Comparison of ENCODE assay signal across 8 cellular contexts in the genomic region with DNA sequence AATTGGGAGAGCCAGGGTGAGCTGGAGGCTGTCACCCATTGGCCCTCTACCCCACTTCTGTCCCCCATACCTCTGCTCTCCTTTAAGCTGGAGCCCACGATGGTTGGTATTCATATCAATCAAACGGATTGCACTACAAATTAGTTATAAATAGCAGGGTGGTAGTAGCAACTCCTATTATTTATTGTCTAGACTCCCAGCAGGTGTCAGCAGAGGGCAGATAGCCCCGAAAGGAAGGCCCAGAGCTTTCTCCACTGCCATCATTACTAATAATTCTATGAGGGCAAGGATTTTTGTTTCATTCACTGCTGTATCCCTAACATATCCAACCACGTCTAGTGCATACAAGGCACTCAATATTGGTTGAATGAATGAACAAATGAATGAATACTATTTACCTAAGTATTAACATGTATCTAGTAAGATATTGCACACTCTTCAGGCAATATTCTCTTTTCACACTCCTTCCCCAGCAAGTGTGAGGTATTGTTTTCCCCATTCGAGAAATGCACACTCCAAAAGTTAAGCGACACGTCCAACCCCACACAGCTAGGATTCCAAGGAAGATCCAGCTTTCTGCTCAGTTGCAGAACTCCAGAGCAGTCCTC. TPM values are rescaled to one million over a fixed set of nuclear protein-coding genes. Genes with fewer than 3 reads are reported as not detected.
A peak's percentile ranks its signal among the peaks of the same experiment; 100 is the strongest.
DNase-seq lines count a peak whose midpoint lies in the region; ATAC-seq and TF ChIP-seq lines count a peak whose summit lies in the region.

No MANE protein-coding gene starts in this region.

- H3K27ac ChIP-seq in VCaP (peak overlapping the region; percentile 7; the same call in 1 of the 2 replicates), gastroesophageal sphincter (no peak overlapping the region), stomach (no peak overlapping the region)

- intact Hi-C loops in Calu3 (cut with micrococcal nuclease; ENCODE audit: unreplicated experiment) (loop anchor here (1.0 kb wide), 1 partner anchor 37 kb away; no protein-coding TSS in a partner anchor), stomach (cut with DNase I; ENCODE audit: low total_unique reads) (loop anchor here (5.0 kb wide), 1 partner anchor 40 kb away; a partner anchor contains a TSS)

- H3K4me1 ChIP-seq in gastroesophageal sphincter, result peaks cover 0 to 47% (median 18%) of the 10 kb centered on the region in 3 donors
- peaks cover 10 to 43% (median 25%) of the 10 kb centered on the region in 4 donors for H3K4me1 ChIP-seq in stomach

- no peak overlapping the region for H3K27ac Mint-ChIP-seq in Calu3 (ENCODE audit: unreplicated experiment)

- H3K36me3 Mint-ChIP-seq in Calu3 (ENCODE audit: insufficient read depth, unreplicated experiment), result peaks cover 10% of the 10 kb centered on the region

- H3K4me3 Mint-ChIP-seq in Calu3 (ENCODE audit: low read depth, unreplicated experiment), result no peak overlapping the region

- H3K4me3 ChIP-seq in HFF-Myc (replicated peaks; ENCODE audit: low read depth, low read length) (no peak overlapping the region), gastroesophageal sphincter (no peak overlapping the region), stomach (no peak overlapping the region)

- no peaks in the 10 kb centered on the region for H3K36me3 ChIP-seq in gastroesophageal sphincter
- H3K36me3 ChIP-seq in stomach, result no peaks in the 10 kb centered on the region

- peaks cover 47% of the 10 kb centered on the region for H3K27me3 Mint-ChIP-seq in Calu3 (ENCODE audit: unreplicated experiment)

- H3K4me1 Mint-ChIP-seq in Calu3 (ENCODE audit: low read depth, unreplicated experiment), result peaks cover 3% of the 10 kb centered on the region

- H3K27me3 ChIP-seq in gastroesophageal sphincter, result no peaks in the 10 kb centered on the region
- no peaks in the 10 kb centered on the region for H3K27me3 ChIP-seq in stomach

- TF ChIP-seq EP300 in gastroesophageal sphincter (IDR thresholded peaks at IDR 0.05) (no peak), stomach (IDR thresholded peaks at IDR 0.05) (no peak)

- WGBS in gastroesophageal sphincter (ENCODE audit: low coverage in 1 of 2), 2 donors, result 30 to 40% methylated on average over 7 of the region's 7 CpGs
- 33 to 51% (median 39%) methylated on average over 7 of the region's 7 CpGs for WGBS in stomach, 5 donors

- TF ChIP-seq CTCF in Calu3 (IDR thresholded peaks at IDR 0.05; ENCODE audit: unreplicated experiment), result no peak
- TF ChIP-seq CTCF in HFF-Myc (IDR thresholded peaks at IDR 0.05; ENCODE audit: low read depth, low read length, missing control alignments), result peak; percentile 53
- peak; percentile 98 for TF ChIP-seq CTCF in VCaP (conservative IDR thresholded peaks at IDR 0.05)
- peak in 3 of 4 experiments; percentile 63 to 70 (median 67) for TF ChIP-seq CTCF in gastroesophageal sphincter (IDR thresholded peaks at IDR 0.05)
- TF ChIP-seq CTCF in stomach (IDR thresholded peaks at IDR 0.05), result peak in 5 of 7 experiments; percentile 32 to 71 (median 35)

- peak; percentile 58 for DNase-seq in Calu3
- no peak for DNase-seq in HFF-Myc (ENCODE audit: extremely low read depth, low read depth)
- peak; percentile 59 for DNase-seq in stomach
- no peak for DNase-seq in HEK293T (ENCODE audit: extremely low spot score)

- no peak for TF ChIP-seq POLR2A in gastroesophageal sphincter (IDR thresholded peaks at IDR 0.05)
- no peak for TF ChIP-seq POLR2A in stomach (IDR thresholded peaks at IDR 0.05)

- no peak for ATAC-seq in gastroesophageal sphincter
- no peak for ATAC-seq in HG03159 (IDR thresholded peaks at IDR 0.05; ENCODE audit: unreplicated experiment)
- no peak for ATAC-seq in HG03378 (IDR thresholded peaks at IDR 0.05; ENCODE audit: unreplicated experiment)

- H3K9me3 ChIP-seq in gastroesophageal sphincter (no peaks in the 10 kb centered on the region), stomach (no peaks in the 10 kb centered on the region)

- CTCF ChIA-PET in Calu3 (lab: Charles Lee) (interaction anchor here (0.6 to 2.1 kb wide), 5 partner anchors 10 to 42 kb away, joined by 3 to 11 read pairs (median 4); a partner anchor contains a TSS), HEK293T (lab: Yijun Ruan, JAX) (interaction anchor here (0.6 to 1.4 kb wide), 3 partner anchors 19 to 779 kb away, joined by 3 to 8 read pairs (median 3); no protein-coding TSS in a partner anchor)

- no peaks in the 10 kb centered on the region for H3K9me3 Mint-ChIP-seq in Calu3 (ENCODE audit: low read depth, unreplicated experiment)

- no TSS peak for BruUV-seq in Calu3 (replicated peaks; lab: Mats Ljungman, UMichigan)

- POLR2A ChIA-PET in HEK293T (lab: Yijun Ruan, JAX), result interaction anchor here (6.2 kb wide), 1 partner anchor 43 kb away, joined by 104 read pairs; a partner anchor contains a TSS

TF ChIP-seq in HEK293T, 16 proteins besides CTCF, POLR2A, EP300 and RAD21:
- no peak for TF ChIP-seq TARDBP (IDR thresholded peaks at IDR 0.05)
- TF ChIP-seq ELF4 (IDR thresholded peaks at IDR 0.05), result no peak
- TF ChIP-seq SP1 (IDR thresholded peaks at IDR 0.05), result no peak
- no peak for TF ChIP-seq LEF1 (IDR thresholded peaks at IDR 0.05; ENCODE audit: borderline replicate concordance)
- TF ChIP-seq BHLHE40 (IDR thresholded peaks at IDR 0.05; ENCODE audit: borderline replicate concordance), result no peak
- no peak for TF ChIP-seq HDGF (IDR thresholded peaks at IDR 0.05; ENCODE audit: borderline replicate concordance)
- no peak for TF ChIP-seq NFRKB (IDR thresholded peaks at IDR 0.05)
- TF ChIP-seq ZNF384 (IDR thresholded peaks at IDR 0.05), result no peak
- no peak for TF ChIP-seq L3MBTL2 (conservative IDR thresholded peaks at IDR 0.05)
- TF ChIP-seq FOXA1 (IDR thresholded peaks at IDR 0.05), result no peak
- TF ChIP-seq SUZ12 (IDR thresholded peaks at IDR 0.05), result no peak

RNA-seq across cellular contexts. Expression of a gene that starts 6.3 kb away (rescaled TPM):
- total RNA-seq in Calu3 (2022) (not detected in 2 replicates), gastroesophageal sphincter (not detected), stomach (not detected)
- polyA plus RNA-seq in stomach, result not detected

RNA-seq across cellular contexts. Expression of a gene that starts 14.0 kb away (rescaled TPM):
- total RNA-seq in Calu3 (2022) (not detected in 2 replicates), gastroesophageal sphincter (1 to 10 TPM in 1 of 4 donors, not detected in 3; 1.5 TPM), stomach (under 1 TPM in 1 of 5 donors, not detected in 4; under 0.01 TPM)
- polyA plus RNA-seq in stomach, result under 1 TPM in 1 of 3 donors, not detected in 2; 0.05 TPM

RNA-seq across cellular contexts. Expression of a gene that starts 28.4 kb away (rescaled TPM):
- total RNA-seq in Calu3 (2022) (not detected in 2 replicates), gastroesophageal sphincter (100 to 1,000 TPM in 2 of 4 donors, 10 to 100 TPM in 2; 78.4 to 139 (median 97.3) TPM), stomach (10 to 100 TPM in 4 of 5 donors, 1 to 10 TPM in 1; 2.2 to 75.0 (median 20.6) TPM)
- 10 to 100 TPM in 1 of 3 donors, 1 to 10 TPM in 2; 3.1 to 21.0 (median 6.1) TPM for polyA plus RNA-seq in stomach

RNA-seq across cellular contexts. Expression of a gene that starts 35.6 kb away (rescaled TPM):
- total RNA-seq in Calu3 (2022) (0.95 and 1.4 TPM in 2 replicates), gastroesophageal sphincter (10 to 100 TPM in 3 of 4 donors, 1 to 10 TPM in 1; 4.2 to 25.9 (median 15.4) TPM), stomach (under 1 TPM in 3 of 5 donors, not detected in 2; 0.37 to 0.89 (median 0.43) TPM)
- polyA plus RNA-seq in stomach, result 1 to 10 TPM in 1 of 3 donors, under 1 TPM in 2; 0.31 to 1.4 (median 0.75) TPM

RNA-seq across cellular contexts. Expression of a gene that starts 42.3 kb away (rescaled TPM):
- total RNA-seq in Calu3 (2022) (284 and 286 TPM in 2 replicates), gastroesophageal sphincter (100 to 1,000 TPM in 2 of 4 donors, 10 to 100 TPM in 2; 58.2 to 144 (median 109) TPM), stomach (100 to 1,000 TPM in 1 of 5 donors, 10 to 100 TPM in 4; 21.1 to 127 (median 60.1) TPM)
- polyA plus RNA-seq in stomach, result 100 to 1,000 TPM in 1 of 3 donors, 10 to 100 TPM in 2; 88.8 to 101 (median 96.4) TPM

Comparison
In these comparisons a context has a peak if more than half of its experiments do, and no peak if none do; other contexts are left out.
1. DNase-seq: peak in Calu3 (single experiment) and stomach (single experiment); none in HFF-Myc (single experiment) and HEK293T (single experiment).